ENCODE assay signal across 12 cellular contexts in the genomic region with DNA sequence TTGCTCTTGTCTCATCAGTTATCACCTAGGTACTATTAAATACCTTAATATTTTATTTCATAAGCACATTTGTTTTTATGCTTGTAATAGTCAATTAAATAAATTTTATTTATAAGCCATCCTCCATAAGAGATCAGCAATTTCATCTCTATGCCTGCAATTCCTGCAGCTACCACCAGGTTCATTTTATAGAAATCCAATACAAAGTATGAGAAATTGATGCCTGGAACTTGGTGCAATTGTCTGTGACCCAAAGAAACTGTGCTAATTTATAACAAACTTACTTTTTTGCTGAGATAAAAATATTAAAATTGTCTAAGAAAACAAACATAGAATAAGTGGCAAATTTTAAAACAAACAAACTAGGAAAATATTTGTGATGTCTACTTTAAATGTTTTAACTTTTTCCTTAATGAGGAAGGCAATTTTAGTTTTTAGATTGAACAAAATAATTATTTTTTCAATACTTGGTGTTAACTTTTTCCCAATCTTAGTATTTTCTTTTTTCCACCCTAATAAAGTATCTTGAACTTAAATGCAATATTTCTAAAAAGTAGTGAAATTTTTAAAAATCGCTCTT.
DNase-seq lines count a peak whose midpoint lies in the region; ATAC-seq and TF ChIP-seq lines count a peak whose summit lies in the region.
"Had no signal": no experiment of that assay in that cellular context is flagged by ENCODE, and none has a peak within 500 bp of the region (broad histone marks: within the 10 kb centered on the region; RNA-seq: fewer than 3 reads in every experiment).

No MANE protein-coding gene starts in this region.

- CTCF ChIA-PET in Panc1 (lab: Charles Lee), result no interaction called here

- peak; percentile 55 for TF ChIP-seq CTCF in left ventricle myocardium inferior (IDR thresholded peaks at IDR 0.05; ENCODE audit: borderline replicate concordance)
- peak; percentile 53; the same call in 1 of the 2 replicates for TF ChIP-seq CTCF in Panc1 (IDR thresholded peaks at IDR 0.05)
- TF ChIP-seq CTCF in foreskin fibroblast (IDR thresholded peaks at IDR 0.05; ENCODE audit: low read depth, low read length), result peak; percentile 23
- peak; percentile 47 for TF ChIP-seq CTCF in upper lobe of right lung (IDR thresholded peaks at IDR 0.05)

- H3K36me3 Mint-ChIP-seq in activated T-cell treated with anti-CD3 and anti-CD28 coated beads, Interleukin-2, amount 50 U/mL, for 24 hours (ENCODE audit: low read depth), result no peaks in the 10 kb centered on the region

- H3K9me3 ChIP-seq in left ventricle myocardium inferior (replicated peaks) (no peaks in the 10 kb centered on the region), right cardiac atrium (ENCODE audit: control insufficient read depth, low read length) (no peaks in the 10 kb centered on the region), Panc1 (ENCODE audit: control insufficient read depth, insufficient read depth, low read depth, low read length) (no peaks in the 10 kb centered on the region), upper lobe of right lung (no peaks in the 10 kb centered on the region)

- in situ Hi-C loops in Panc1 (cut with HindIII; ENCODE audit: low pct_unique_long_range_greater_than_20kb, low sequenced_read_pairs), result no loop called here

- intact Hi-C loops in left ventricle myocardium inferior (cut with micrococcal nuclease) (no loop called here), right cardiac atrium (cut with DNase I) (no loop called here), Panc1 (cut with micrococcal nuclease; ENCODE audit: unreplicated experiment) (no loop called here), upper lobe of right lung (cut with DNase I) (no loop called here)

- H3K36me3 ChIP-seq in left ventricle myocardium inferior (no peaks in the 10 kb centered on the region), Panc1 (ENCODE audit: control insufficient read depth, insufficient read depth, low read length) (no peaks in the 10 kb centered on the region), upper lobe of right lung (no peaks in the 10 kb centered on the region)

- 97% methylated on average over 1 of the region's 1 CpG for WGBS in right cardiac atrium

- H3K27me3 ChIP-seq in left ventricle myocardium inferior (ENCODE audit: low read depth), result no peaks in the 10 kb centered on the region
- H3K27me3 ChIP-seq in right cardiac atrium (ENCODE audit: control insufficient read depth, insufficient read depth), result no peaks in the 10 kb centered on the region
- H3K27me3 ChIP-seq in Panc1 (ENCODE audit: control insufficient read depth, insufficient read depth, low read length), result no peaks in the 10 kb centered on the region
- H3K27me3 ChIP-seq in upper lobe of right lung, result no peaks in the 10 kb centered on the region

- POLR2A ChIA-PET in Panc1 (lab: Charles Lee), result no interaction called here

- no peak for ATAC-seq in right cardiac atrium
- no peak for ATAC-seq in Panc1
- ATAC-seq in upper lobe of right lung, result no peak
- ATAC-seq in GM19328 (IDR thresholded peaks at IDR 0.05; ENCODE audit: unreplicated experiment), result no peak

- H3K4me3 ChIP-seq in left ventricle myocardium inferior (no peak overlapping the region), right cardiac atrium (ENCODE audit: low read length) (no peak overlapping the region), Panc1 (ENCODE audit: low read depth in 2 of 2, low read length in 2 of 2) (no peak overlapping the region), foreskin fibroblast (ENCODE audit: low read depth in 1 of 2, low read length in 2 of 2) (no peak overlapping the region), upper lobe of right lung (no peak overlapping the region)

- no peak overlapping the region for H3K27ac ChIP-seq in left ventricle myocardium inferior (replicated peaks)
- no peak overlapping the region for H3K27ac ChIP-seq in right cardiac atrium (ENCODE audit: low read length)
- no peak overlapping the region for H3K27ac ChIP-seq in Panc1 (ENCODE audit: low read length)
- H3K27ac ChIP-seq in upper lobe of right lung, result no peak overlapping the region
- H3K27ac ChIP-seq: epithelial cell of prostate had no signal

- H3K4me1 ChIP-seq in left ventricle myocardium inferior, result peaks cover 16% of the 10 kb centered on the region
- no peaks in the 10 kb centered on the region for H3K4me1 ChIP-seq in right cardiac atrium (ENCODE audit: control insufficient read depth, insufficient read depth, low read length)
- no peaks in the 10 kb centered on the region for H3K4me1 ChIP-seq in Panc1 (ENCODE audit: control insufficient read depth, insufficient read depth, low read length)
- no peaks in the 10 kb centered on the region for H3K4me1 ChIP-seq in upper lobe of right lung

- BruUV-seq in Panc1 (replicated peaks; lab: Mats Ljungman, UMichigan), result no TSS peak

- peaks cover 21% of the 10 kb centered on the region for H3K9me3 Mint-ChIP-seq in activated T-cell treated with anti-CD3 and anti-CD28 coated beads, Interleukin-2, amount 50 U/mL, for 24 hours

- H3K4me3 Mint-ChIP-seq in activated T-cell treated with anti-CD3 and anti-CD28 coated beads, Interleukin-2, amount 50 U/mL, for 24 hours, result no peak overlapping the region
- H3K4me3 Mint-ChIP-seq: IgD-negative memory B cell; stimulated activated naive CD8-positive, alpha-beta T cell treated with anti-CD3 and anti-CD28 coated beads, Interleukin-15, Interleukin-2, amounts not matched to agents 100 ng/mL and 50 ng/mL, for 24 hours had no signal

- no peaks in the 10 kb centered on the region for H3K4me1 Mint-ChIP-seq in activated T-cell treated with anti-CD3 and anti-CD28 coated beads, Interleukin-2, amount 50 U/mL, for 24 hours (ENCODE audit: low read depth)
- H3K4me1 Mint-ChIP-seq: IgD-negative memory B cell had no signal

- H3K27ac Mint-ChIP-seq in activated T-cell treated with anti-CD3 and anti-CD28 coated beads, Interleukin-2, amount 50 U/mL, for 24 hours, result no peak overlapping the region
- H3K27ac Mint-ChIP-seq: IgD-negative memory B cell; stimulated activated naive CD8-positive, alpha-beta T cell treated with anti-CD3 and anti-CD28 coated beads, Interleukin-15, Interleukin-2, amounts not matched to agents 100 ng/mL and 50 ng/mL, for 24 hours had no signal

- H3K27me3 Mint-ChIP-seq in activated T-cell treated with anti-CD3 and anti-CD28 coated beads, Interleukin-2, amount 50 U/mL, for 24 hours, result no peaks in the 10 kb centered on the region
- H3K27me3 Mint-ChIP-seq: IgD-negative memory B cell; stimulated activated naive CD8-positive, alpha-beta T cell treated with anti-CD3 and anti-CD28 coated beads, Interleukin-15, Interleukin-2, amounts not matched to agents 100 ng/mL and 50 ng/mL, for 24 hours had no signal

- no peak for DNase-seq in left ventricle myocardium inferior
- no peak for DNase-seq in right cardiac atrium
- no peak for DNase-seq in Panc1 (ENCODE audit: low read depth, low spot score)
- peak in 1 of 2 donors; percentile 18 for DNase-seq in foreskin fibroblast
- no peak for DNase-seq in upper lobe of right lung
- DNase-seq in activated T-cell treated with anti-CD3 and anti-CD28 coated beads, Interleukin-2, amount 50 U/mL, for 24 hours, result no peak
- no peak for DNase-seq in activated CD8-positive, alpha-beta memory T cell treated with anti-CD3 and anti-CD28 coated beads for 24 hours
- DNase-seq: activated naive CD4-positive, alpha-beta T cell had no signal
